In the genomic region with DNA sequence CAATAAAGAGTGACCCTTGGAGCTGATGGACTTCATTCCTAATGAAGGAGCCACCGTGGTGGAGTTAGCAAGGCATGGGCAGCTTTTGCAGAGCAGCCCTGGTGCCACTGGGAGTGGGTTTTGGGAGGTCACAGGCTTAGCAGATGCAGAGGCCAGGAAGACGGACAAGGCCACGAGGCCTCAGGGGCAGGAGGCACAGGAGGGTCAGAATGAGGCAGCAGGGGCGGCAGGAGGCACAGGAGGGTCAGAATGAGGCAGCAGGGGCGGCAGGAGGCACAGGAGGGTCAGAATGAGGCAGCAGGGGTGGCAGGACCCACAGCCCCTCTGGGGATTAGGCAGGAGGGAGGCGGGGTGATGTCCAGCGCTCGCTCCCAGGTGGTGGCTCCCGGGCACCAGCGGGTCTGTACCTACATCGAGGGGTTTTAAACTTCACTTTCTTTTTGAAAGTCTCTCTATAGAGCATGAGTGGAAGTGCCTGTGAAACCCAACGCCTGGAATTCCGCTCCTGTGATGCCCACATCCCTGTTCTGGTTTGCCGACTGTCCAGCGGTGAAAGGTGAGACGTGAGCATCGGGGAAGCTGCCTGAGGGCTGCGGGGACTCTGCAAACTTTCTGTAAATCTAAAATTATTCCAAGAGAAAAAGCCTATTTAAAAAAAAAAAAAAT, we compare ENCODE assay signal across 19 cellular contexts.
DNase-seq lines count a peak whose midpoint lies in the region; TF ChIP-seq lines count a peak whose summit lies in the region.
"Had no signal": no experiment of that assay in that cellular context is flagged by ENCODE, and none has a peak within 500 bp of the region (broad histone marks: within the 10 kb centered on the region; RNA-seq: fewer than 3 reads in every experiment).

No MANE protein-coding gene starts in this region.

- DNase-seq in cardiac septum (ENCODE audit: low spot score) (peak; percentile 69), left ventricle myocardium inferior (no peak), adrenal gland (peak in 4 of 7 donors; percentile 3 to 20 (median 4)), mesothelial cell of epicardium (ENCODE audit: low spot score in 2 of 2, unreplicated experiment in 2 of 2) (peak; percentile 6 to 11), transverse colon (peak; percentile 3), NCI-H524 (lab: John Stamatoyannopoulos, UW) (no peak), DMS153 (lab: John Stamatoyannopoulos, UW) (no peak)
- DNase-seq in stimulated activated CD4-positive, alpha-beta T cell treated with anti-CD3 and anti-CD28 coated beads, Interleukin-2, amount 100 ng/mL, for 48 hours, result no peak
- DNase-seq: activated naive CD8-positive, alpha-beta T cell treated with anti-CD3 and anti-CD28 coated beads for 36 hours; Calu3; cerebellar nuclear complex; effector CD4-positive, alpha-beta T cell; erythroblast; heart right ventricle; Karpas-422; NCI-H2227 treated with DMSO at 0.1 percent for 48 hours; nephron progenitor cell had no signal

- intact Hi-C loops in cardiac septum (cut with DNase I) (loop anchor here (2.0 to 5.0 kb wide), 2 partner anchors 259 to 729 kb away; no protein-coding TSS in a partner anchor), left ventricle myocardium inferior (cut with micrococcal nuclease) (loop anchor here (5.0 kb wide), 1 partner anchor 259 kb away; no protein-coding TSS in a partner anchor), adrenal gland (cut with DNase I) (no loop called here), transverse colon (cut with DNase I; ENCODE audit: low total_unique reads) (loop anchor here (10.0 kb wide), 1 partner anchor 731 kb away; no protein-coding TSS in a partner anchor)

- no peak overlapping the region for H3K4me3 ChIP-seq in left ventricle myocardium inferior
- H3K4me3 ChIP-seq in adrenal gland, result no peak overlapping the region
- no peak overlapping the region for H3K4me3 ChIP-seq in transverse colon
- H3K4me3 ChIP-seq: heart right ventricle, vagina had no signal

- no peak overlapping the region for H3K4me3 Mint-ChIP-seq in mesothelial cell of epicardium
- H3K4me3 Mint-ChIP-seq: activated naive CD8-positive, alpha-beta T cell treated with anti-CD3 and anti-CD28 coated beads for 36 hours; nephron progenitor cell had no signal

- H3K4me1 ChIP-seq in left ventricle myocardium inferior (peaks cover 3% of the 10 kb centered on the region), adrenal gland (replicated peaks in 1 of 2) (no peaks in the 10 kb centered on the region), transverse colon (peaks cover 0 to 4% (median 0%) of the 10 kb centered on the region in 4 donors)
- H3K4me1 ChIP-seq: heart right ventricle, vagina had no signal

- no peak for TF ChIP-seq EP300 in transverse colon (IDR thresholded peaks at IDR 0.05; ENCODE audit: low read depth)

- H3K9me3 ChIP-seq in left ventricle myocardium inferior (replicated peaks), result no peaks in the 10 kb centered on the region
- no peaks in the 10 kb centered on the region for H3K9me3 ChIP-seq in adrenal gland (replicated peaks in 1 of 3)
- H3K9me3 ChIP-seq in transverse colon, result no peaks in the 10 kb centered on the region
- H3K9me3 ChIP-seq: heart right ventricle, vagina had no signal

- no peaks in the 10 kb centered on the region for H3K9me3 Mint-ChIP-seq in mesothelial cell of epicardium
- H3K9me3 Mint-ChIP-seq: activated naive CD8-positive, alpha-beta T cell treated with anti-CD3 and anti-CD28 coated beads for 36 hours; activated T-helper 2 cell treated with anti-CD3 and anti-CD28 coated beads, Interferon-gamma antibody, Interleukin-2, Interleukin-4, amounts not matched to agents 10 μg/mL and 5 μg/mL and 100 μg/mL, durations not matched to agents 14 hours and 24 hours and 36 hours; nephron progenitor cell had no signal

- TF ChIP-seq POLR2A in adrenal gland (IDR thresholded peaks at IDR 0.05) (no peak), transverse colon (IDR thresholded peaks at IDR 0.05) (no peak)

- in situ Hi-C loops in transverse colon (cut with MboI; ENCODE audit: low pct_ligation_motif_present in 1 of 4, low pct_unique_long_range_greater_than_20kb in 1 of 4, low sequenced_read_pairs in 3 of 4), result no loop called here

- no peaks in the 10 kb centered on the region for H3K36me3 Mint-ChIP-seq in mesothelial cell of epicardium
- H3K36me3 Mint-ChIP-seq: activated naive CD8-positive, alpha-beta T cell treated with anti-CD3 and anti-CD28 coated beads for 36 hours had no signal

- H3K27ac ChIP-seq in left ventricle myocardium inferior (replicated peaks) (no peak overlapping the region), adrenal gland (no peak overlapping the region), transverse colon (no peak overlapping the region)
- H3K27ac ChIP-seq: heart right ventricle, vagina had no signal

- TF ChIP-seq CTCF in left ventricle myocardium inferior (IDR thresholded peaks at IDR 0.05; ENCODE audit: borderline replicate concordance) (no peak), adrenal gland (IDR thresholded peaks at IDR 0.05) (no peak), mesothelial cell of epicardium (IDR thresholded peaks at IDR 0.05; ENCODE audit: unreplicated experiment) (no peak), transverse colon (IDR thresholded peaks at IDR 0.05) (no peak)

- peaks cover 3% of the 10 kb centered on the region for H3K4me1 Mint-ChIP-seq in mesothelial cell of epicardium
- H3K4me1 Mint-ChIP-seq: activated naive CD8-positive, alpha-beta T cell treated with anti-CD3 and anti-CD28 coated beads for 36 hours had no signal

- H3K27ac Mint-ChIP-seq in mesothelial cell of epicardium, result no peak overlapping the region
- H3K27ac Mint-ChIP-seq: activated naive CD8-positive, alpha-beta T cell treated with anti-CD3 and anti-CD28 coated beads for 36 hours; activated T-helper 2 cell treated with anti-CD3 and anti-CD28 coated beads, Interferon-gamma antibody, Interleukin-2, Interleukin-4, amounts not matched to agents 10 μg/mL and 5 μg/mL and 100 μg/mL, durations not matched to agents 14 hours and 24 hours and 36 hours; nephron progenitor cell had no signal

- 67 to 72% (median 68%) methylated on average over 18 of the region's 18 CpGs for WGBS in adrenal gland, 4 donors
- WGBS in transverse colon (ENCODE audit: low coverage in 1 of 2), 2 donors, result 75% methylated on average over 18 of the region's 18 CpGs; no CpG with 5 or more reads in 1 of the 2 donors

- H3K27me3 Mint-ChIP-seq in mesothelial cell of epicardium (ENCODE audit: low read depth), result peaks cover 60% of the 10 kb centered on the region

- H3K27me3 ChIP-seq in left ventricle myocardium inferior (ENCODE audit: low read depth) (peaks cover 92% of the 10 kb centered on the region), adrenal gland (peaks cover 20% of the 10 kb centered on the region), transverse colon (peaks cover 32% of the 10 kb centered on the region)
- H3K27me3 ChIP-seq: vagina had no signal

- H3K36me3 ChIP-seq in left ventricle myocardium inferior (no peaks in the 10 kb centered on the region), adrenal gland (replicated peaks in 1 of 2) (no peaks in the 10 kb centered on the region), transverse colon (no peaks in the 10 kb centered on the region)
- H3K36me3 ChIP-seq: heart right ventricle, vagina had no signal

Comparison
In these comparisons a context has a peak if more than half of its experiments do, and no peak if none do; other contexts are left out.
1. DNase-seq: peak in cardiac septum (single experiment), adrenal gland (4 of 7), mesothelial cell of epicardium (2 of 2) and transverse colon (single experiment); none in left ventricle myocardium inferior (single experiment), NCI-H524 (0 of 2), DMS153 (single experiment) and stimulated activated CD4-positive, alpha-beta T cell treated with anti-CD3 and anti-CD28 coated beads, Interleukin-2, amount 100 ng/mL, for 48 hours (0 of 2).
2. intact Hi-C loops: an anchor here in cardiac septum (2.0 to 5.0 kb wide), left ventricle myocardium inferior (5.0 kb wide) and transverse colon (10.0 kb wide); none called in adrenal gland.